Comparison of ENCODE assay signal across 8 cellular contexts in the genomic region with DNA sequence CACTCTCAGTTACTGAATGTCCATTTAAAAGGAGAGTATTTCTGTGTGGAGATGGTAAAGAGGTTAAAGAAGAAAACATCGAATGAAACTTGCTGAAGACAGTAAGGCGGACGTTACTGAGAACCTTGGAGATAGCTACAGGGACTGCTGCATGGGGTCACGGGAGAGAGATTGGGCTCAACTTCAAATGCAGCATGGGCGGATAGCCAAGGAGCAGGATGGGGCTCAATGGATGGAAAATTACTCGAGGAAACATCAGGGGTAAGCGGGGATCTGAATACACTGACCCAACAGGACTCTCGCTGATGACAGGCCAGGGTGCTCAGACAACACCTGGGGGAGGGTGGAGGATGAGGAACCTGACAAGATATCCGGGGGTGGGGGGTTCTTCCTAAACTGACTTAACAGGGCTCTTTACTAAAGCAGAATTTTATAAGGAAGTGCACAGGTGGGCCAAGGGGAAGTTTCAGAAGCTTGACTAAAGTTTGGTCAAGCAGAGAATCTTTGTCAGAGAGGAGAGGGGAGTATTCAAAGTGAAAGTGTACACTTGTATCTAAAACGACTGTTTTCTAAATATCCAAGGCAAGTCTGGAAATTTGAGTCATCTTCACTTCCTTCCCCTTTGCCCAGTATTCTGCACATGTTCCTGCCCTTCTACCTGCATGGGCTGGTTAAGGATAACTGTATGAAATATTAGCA. TPM values are rescaled to one million over a fixed set of nuclear protein-coding genes. Genes with fewer than 3 reads are reported as not detected.
A peak's percentile ranks its signal among the peaks of the same experiment; 100 is the strongest.
DNase-seq lines count a peak whose midpoint lies in the region; ATAC-seq, FAIRE-seq and TF ChIP-seq lines count a peak whose summit lies in the region.

No MANE protein-coding gene starts in this region.

- H3K36me3 ChIP-seq in colonic mucosa: no peaks in the 10 kb centered on the region

- peak; percentile 82 for ATAC-seq in GM21360 (IDR thresholded peaks at IDR 0.05; ENCODE audit: unreplicated experiment)
- ATAC-seq in HG03460 (IDR thresholded peaks at IDR 0.05; ENCODE audit: unreplicated experiment): peak; percentile 68

- FAIRE-seq in GM12891 (lab: Jason Lieb, UNC) (peak; percentile 51), HTR-8/SVneo (lab: Jason Lieb, UNC) (no peak)

- no peaks in the 10 kb centered on the region for H3K27me3 ChIP-seq in colonic mucosa

- intact Hi-C loops in colonic mucosa (cut with DNase I): loop anchor here (5.0 to 10.0 kb wide), 2 partner anchors 296 to 544 kb away; no protein-coding TSS in a partner anchor

- H3K27ac ChIP-seq in colonic mucosa: peak overlapping the region; percentile 54

- peaks cover 5% of the 10 kb centered on the region for H3K4me1 ChIP-seq in colonic mucosa

- no peak for TF ChIP-seq CTCF in colonic mucosa (IDR thresholded peaks at IDR 0.05)

- peak overlapping the region in 1 of 2 donors; percentile 36 for H3K9ac ChIP-seq in colonic mucosa (ENCODE audit: low read depth in 2 of 2, low read length in 2 of 2)

- DNase-seq in GM12891 (ENCODE audit: insufficient read length, low spot score): peak; percentile 25
- DNase-seq in colonic mucosa: peak; percentile 21
- no peak for DNase-seq in NCI-H524 (lab: John Stamatoyannopoulos, UW)
- no peak for DNase-seq in retina
- DNase-seq in HTR-8/SVneo (ENCODE audit: insufficient read length, low spot score): no peak
- no peak for DNase-seq in HT-29 (ENCODE audit: low spot score)

- H3K4me3 ChIP-seq in colonic mucosa: no peak overlapping the region

- TF ChIP-seq POLR2A in GM12891 (IDR thresholded peaks at IDR 0.05; ENCODE audit: low read depth, low read length): no peak

- H3K9me3 ChIP-seq in colonic mucosa: no peaks in the 10 kb centered on the region

TF ChIP-seq in GM12891, 5 proteins besides CTCF, POLR2A, EP300 and RAD21:
- no peak for TF ChIP-seq PAX5 (IDR thresholded peaks at IDR 0.05; ENCODE audit: insufficient read depth, low read length, severe bottlenecking)
- no peak for TF ChIP-seq TAF1 (IDR thresholded peaks at IDR 0.05; ENCODE audit: low read depth, low read length)
- TF ChIP-seq POU2F2 (IDR thresholded peaks at IDR 0.05; ENCODE audit: low read depth, low read length): peak; percentile 65; the same call in 1 of the 2 replicates
- TF ChIP-seq SPI1 (IDR thresholded peaks at IDR 0.05; ENCODE audit: low read depth, low read length): peak; percentile 84
- no peak for TF ChIP-seq POLR2AphosphoS5 (IDR thresholded peaks at IDR 0.05; ENCODE audit: low read depth, low read length)

RNA-seq across cellular contexts. Expression of gene ECT2L, which starts 22.8 kb away (rescaled TPM):
- not detected for polyA plus RNA-seq in GM12891 (2012; ENCODE audit: low read depth, missing spikeins)
- total RNA-seq in colonic mucosa: not detected
- total RNA-seq in HT-29 (2014; rRNA removed; shearing (Covaris generic)): not detected in 2 replicates

RNA-seq across cellular contexts. Expression of gene CCDC28A, which starts 45.1 kb away (rescaled TPM):
- polyA plus RNA-seq in GM12891 (2012; ENCODE audit: low read depth, missing spikeins): 23.4 TPM
- 10 to 100 TPM; 13.3 to 30.7 TPM for total RNA-seq in colonic mucosa
- 8.4 and 11.6 TPM in 2 replicates for total RNA-seq in HT-29 (2014; rRNA removed; shearing (Covaris generic))

Comparison
In these comparisons a context has a peak if more than half of its experiments do, and no peak if none do; other contexts are left out.
1. DNase-seq: peak in GM12891 (single experiment) and colonic mucosa (single experiment); none in NCI-H524 (0 of 2), retina (single experiment), HTR-8/SVneo (single experiment) and HT-29 (single experiment).